In the genomic region with DNA sequence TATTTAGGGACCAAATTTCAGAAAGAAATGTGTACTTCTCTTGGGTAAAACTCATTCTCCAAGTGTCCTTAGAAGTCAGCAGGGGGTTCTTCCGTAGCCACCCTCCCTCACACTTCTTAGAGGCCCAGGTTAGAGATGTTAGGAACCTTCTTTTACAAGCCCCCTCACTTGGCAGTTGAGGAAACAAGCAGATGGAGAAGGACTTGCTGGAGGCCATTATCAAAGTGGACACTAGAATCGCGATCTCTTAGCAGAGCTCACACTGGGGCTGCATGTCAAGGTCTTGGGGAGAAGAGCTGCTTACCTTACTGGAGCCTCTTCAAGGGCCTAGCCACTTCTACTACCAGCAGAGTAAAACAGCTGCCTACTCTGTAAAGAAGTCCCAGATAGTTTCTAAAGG, we compare ENCODE assay signal across 26 cellular contexts.
"Had no signal": no experiment of that assay in that cellular context is flagged by ENCODE, and none has a peak within 500 bp of the region (broad histone marks: within the 10 kb centered on the region; RNA-seq: fewer than 3 reads in every experiment).

No MANE protein-coding gene starts in this region.

- H2AFZ ChIP-seq: neural progenitor cell, parathyroid adenoma had no signal

- H3K4me3 Mint-ChIP-seq: natural killer cell; nephron; stimulated activated effector memory CD8-positive, alpha-beta T cell treated with anti-CD3 and anti-CD28 coated beads, Interleukin-12 subunit alpha, Interleukin-12 subunit beta, amount 100 ng/mL, for 72 hours; stimulated activated naive B cell treated with anti-CD40 and anti-IgM and Interleukin-4, amounts not matched to agents 10 μg/mL and 1 μg/mL and 100 μg/mL, for 72 hours; stimulated activated naive CD8-positive, alpha-beta T cell treated with anti-CD3 and anti-CD28 coated beads, Interleukin-15, Interleukin-2, amounts not matched to agents 100 ng/mL and 50 ng/mL, for 24 hours; type B pancreatic cell had no signal

- H3K27ac ChIP-seq: neural progenitor cell, ovary, parathyroid adenoma, psoas muscle, right lobe of liver, sigmoid colon, stomach, tibial artery, transverse colon, upper lobe of right lung, uterus had no signal

- H3K27me3 ChIP-seq: ovary had no signal

- H3K9me3 Mint-ChIP-seq: natural killer cell; nephron; stimulated activated effector memory CD8-positive, alpha-beta T cell treated with anti-CD3 and anti-CD28 coated beads, Interleukin-12 subunit alpha, Interleukin-12 subunit beta, amount 100 ng/mL, for 72 hours; stimulated activated naive B cell treated with anti-CD40 and anti-IgM and Interleukin-4, amounts not matched to agents 10 μg/mL and 1 μg/mL and 100 μg/mL, for 72 hours; stimulated activated naive CD8-positive, alpha-beta T cell treated with anti-CD3 and anti-CD28 coated beads, Interleukin-15, Interleukin-2, amounts not matched to agents 100 ng/mL and 50 ng/mL, for 24 hours; type B pancreatic cell had no signal

- H3K36me3 ChIP-seq: neural progenitor cell, ovary, right lobe of liver, sigmoid colon, stomach, tibial artery, transverse colon, upper lobe of right lung, uterus had no signal

- H3K4me1 ChIP-seq: parathyroid adenoma had no signal

- H3K4me3 ChIP-seq: neural progenitor cell, ovary, psoas muscle, right lobe of liver, sigmoid colon, stomach, tibial artery, transverse colon, upper lobe of right lung, uterus had no signal

- H3K27ac Mint-ChIP-seq: natural killer cell; nephron; neural progenitor cell; progenitor cell of endocrine pancreas; stimulated activated effector memory CD8-positive, alpha-beta T cell treated with anti-CD3 and anti-CD28 coated beads, Interleukin-12 subunit alpha, Interleukin-12 subunit beta, amount 100 ng/mL, for 72 hours; stimulated activated naive B cell treated with anti-CD40 and anti-IgM and Interleukin-4, amounts not matched to agents 10 μg/mL and 1 μg/mL and 100 μg/mL, for 72 hours; stimulated activated naive CD8-positive, alpha-beta T cell treated with anti-CD3 and anti-CD28 coated beads, Interleukin-15, Interleukin-2, amounts not matched to agents 100 ng/mL and 50 ng/mL, for 24 hours; type B pancreatic cell had no signal

- H3K4me2 ChIP-seq: neural progenitor cell had no signal

- DNase-seq: natural killer cell; occipital lobe; ovary; psoas muscle; right cardiac atrium; right lobe of liver; sigmoid colon; small intestine; stimulated activated CD4-positive, alpha-beta T cell treated with anti-CD3 and anti-CD28 coated beads, Interleukin-15, amount 100 ng/mL, for 24 hours; stimulated activated CD4-positive, alpha-beta T cell treated with anti-CD3 and anti-CD28 coated beads, Interleukin-2, amount 100 ng/mL, for 24 hours; stimulated activated CD4-positive, alpha-beta T cell treated with anti-CD3 and anti-CD28 coated beads, Interleukin-2, amount 100 ng/mL, for 48 hours; stimulated activated CD4-positive, alpha-beta T cell treated with anti-CD3 and anti-CD28 coated beads, Interleukin-4, amount 100 ng/mL, for 24 hours; stimulated activated naive B cell treated with anti-CD40 and anti-IgM and Interleukin-4, amounts not matched to agents 10 μg/mL and 1 μg/mL and 100 μg/mL, for 72 hours; stimulated activated naive CD4-positive, alpha-beta T cell treated with Interleukin-2 at 50 U/mL for 16 hours; stomach; tibial artery; transverse colon; upper lobe of right lung; uterus had no signal

- H3K9me3 ChIP-seq: ovary, psoas muscle, right lobe of liver, sigmoid colon, stomach, tibial artery, transverse colon, upper lobe of right lung, uterus had no signal

- FAIRE-seq: small intestine had no signal

- ATAC-seq: natural killer cell; psoas muscle; right cardiac atrium; right lobe of liver; stimulated activated effector memory CD8-positive, alpha-beta T cell treated with anti-CD3 and anti-CD28 coated beads, Interleukin-12 subunit alpha, Interleukin-12 subunit beta, amount 100 ng/mL, for 72 hours; stimulated activated naive B cell treated with anti-CD40 and anti-IgM and Interleukin-4, amounts not matched to agents 10 μg/mL and 1 μg/mL and 100 μg/mL, for 72 hours; upper lobe of right lung had no signal

- H3K36me3 Mint-ChIP-seq: natural killer cell; neural progenitor cell; stimulated activated effector memory CD8-positive, alpha-beta T cell treated with anti-CD3 and anti-CD28 coated beads, Interleukin-12 subunit alpha, Interleukin-12 subunit beta, amount 100 ng/mL, for 72 hours; stimulated activated naive B cell treated with anti-CD40 and anti-IgM and Interleukin-4, amounts not matched to agents 10 μg/mL and 1 μg/mL and 100 μg/mL, for 72 hours; type B pancreatic cell had no signal

- H3K79me2 ChIP-seq: parathyroid adenoma had no signal
